ENCODE assay signal across 27 cellular contexts in genomic region chrX:19548279-19548678, GRCh38. TPM values are rescaled to one million over a fixed set of nuclear protein-coding genes. Genes with fewer than 3 reads are reported as not detected.
DNase-seq lines count a peak whose midpoint lies in the region; ATAC-seq and TF ChIP-seq lines count a peak whose summit lies in the region.
"Had no signal": no experiment of that assay in that cellular context is flagged by ENCODE, and none has a peak within 500 bp of the region (broad histone marks: within the 10 kb centered on the region; RNA-seq: fewer than 3 reads in every experiment).

No MANE protein-coding gene starts in this region.

- H3K27me3 Mint-ChIP-seq in activated naive CD4-positive, alpha-beta T cell treated with anti-CD3 and anti-CD28 coated beads for 36 hours (ENCODE audit: low read depth): no peaks in the 10 kb centered on the region
- H3K27me3 Mint-ChIP-seq in activated naive CD4-positive, alpha-beta T cell treated with anti-CD3 and anti-CD28 coated beads, Interleukin-2, amount 10 ng/mL, durations not matched to agents 7 days and 5 days: no peaks in the 10 kb centered on the region
- H3K27me3 Mint-ChIP-seq in T-helper 17 cell (no peaks in the 10 kb centered on the region), progenitor cell of endocrine pancreas (no peaks in the 10 kb centered on the region)
- H3K27me3 Mint-ChIP-seq in activated naive CD8-positive, alpha-beta T cell treated with anti-CD3 and anti-CD28 coated beads, Interleukin-2, amount 50 U/mL, for 24 hours: no peaks in the 10 kb centered on the region
- H3K27me3 Mint-ChIP-seq in stimulated activated naive CD8-positive, alpha-beta T cell treated with anti-CD3 and anti-CD28 coated beads, Interleukin-15, amount 100 ng/mL, for 72 hours: no peaks in the 10 kb centered on the region

- peak overlapping the region; percentile 28 for H3K4me3 Mint-ChIP-seq in activated naive CD4-positive, alpha-beta T cell treated with anti-CD3 and anti-CD28 coated beads for 36 hours
- H3K4me3 Mint-ChIP-seq in activated naive CD4-positive, alpha-beta T cell treated with anti-CD3 and anti-CD28 coated beads, Interleukin-2, amount 10 ng/mL, durations not matched to agents 7 days and 5 days: no peak overlapping the region
- H3K4me3 Mint-ChIP-seq in T-helper 17 cell: peak overlapping the region; percentile 53
- peak overlapping the region; percentile 18 for H3K4me3 Mint-ChIP-seq in activated naive CD8-positive, alpha-beta T cell treated with anti-CD3 and anti-CD28 coated beads, Interleukin-2, amount 50 U/mL, for 24 hours
- peak overlapping the region; percentile 30 to 94 for H3K4me3 Mint-ChIP-seq in stimulated activated naive CD8-positive, alpha-beta T cell treated with anti-CD3 and anti-CD28 coated beads, Interleukin-15, amount 100 ng/mL, for 72 hours
- no peak overlapping the region for H3K4me3 Mint-ChIP-seq in progenitor cell of endocrine pancreas (ENCODE audit: low read depth)

- intact Hi-C loops in activated naive CD4-positive, alpha-beta T cell treated with anti-CD3 and anti-CD28 coated beads for 36 hours (cut with micrococcal nuclease): loop anchor here (10.0 kb wide), 1 partner anchor 517 kb away; no protein-coding TSS in a partner anchor

- ATAC-seq in T-helper 17 cell: no peak
- no peak for ATAC-seq in activated naive CD8-positive, alpha-beta T cell treated with anti-CD3 and anti-CD28 coated beads, Interleukin-2, amount 50 U/mL, for 24 hours
- ATAC-seq in stimulated activated naive CD8-positive, alpha-beta T cell treated with anti-CD3 and anti-CD28 coated beads, Interleukin-15, amount 100 ng/mL, for 72 hours: peak; percentile 31
- ATAC-seq: left lobe of liver had no signal

- CTCF ChIA-PET in activated naive CD4-positive, alpha-beta T cell treated with anti-CD3 and anti-CD28 coated beads for 36 hours (lab: Charles Lee): no interaction called here
- CTCF ChIA-PET in activated naive CD4-positive, alpha-beta T cell treated with anti-CD3 and anti-CD28 coated beads, Interleukin-2, amount 10 ng/mL, durations not matched to agents 7 days and 5 days (lab: Charles Lee): interaction anchor here (0.6 to 1.1 kb wide), 2 partner anchors 13 to 340 kb away, joined by 3 to 4 read pairs; no protein-coding TSS in a partner anchor

- no peak for TF ChIP-seq CTCF in progenitor cell of endocrine pancreas (IDR thresholded peaks at IDR 0.05; ENCODE audit: unreplicated experiment)

- H3K4me1 Mint-ChIP-seq in activated naive CD4-positive, alpha-beta T cell treated with anti-CD3 and anti-CD28 coated beads for 36 hours (ENCODE audit: low read depth): peaks cover 44% of the 10 kb centered on the region
- H3K4me1 Mint-ChIP-seq in activated naive CD4-positive, alpha-beta T cell treated with anti-CD3 and anti-CD28 coated beads, Interleukin-2, amount 10 ng/mL, durations not matched to agents 7 days and 5 days: peaks cover 23% of the 10 kb centered on the region
- H3K4me1 Mint-ChIP-seq in T-helper 17 cell (peaks cover 25% of the 10 kb centered on the region), progenitor cell of endocrine pancreas (ENCODE audit: low read depth) (no peaks in the 10 kb centered on the region)
- H3K4me1 Mint-ChIP-seq in activated naive CD8-positive, alpha-beta T cell treated with anti-CD3 and anti-CD28 coated beads, Interleukin-2, amount 50 U/mL, for 24 hours: peaks cover 42% of the 10 kb centered on the region
- H3K4me1 Mint-ChIP-seq in stimulated activated naive CD8-positive, alpha-beta T cell treated with anti-CD3 and anti-CD28 coated beads, Interleukin-15, amount 100 ng/mL, for 72 hours: peaks cover 59% of the 10 kb centered on the region

- peaks cover 31% of the 10 kb centered on the region for H3K36me3 Mint-ChIP-seq in activated naive CD4-positive, alpha-beta T cell treated with anti-CD3 and anti-CD28 coated beads for 36 hours (ENCODE audit: low read depth)
- peaks cover 46% of the 10 kb centered on the region for H3K36me3 Mint-ChIP-seq in activated naive CD4-positive, alpha-beta T cell treated with anti-CD3 and anti-CD28 coated beads, Interleukin-2, amount 10 ng/mL, durations not matched to agents 7 days and 5 days
- H3K36me3 Mint-ChIP-seq in T-helper 17 cell (ENCODE audit: low read depth): peaks cover 9% of the 10 kb centered on the region
- H3K36me3 Mint-ChIP-seq in activated naive CD8-positive, alpha-beta T cell treated with anti-CD3 and anti-CD28 coated beads, Interleukin-2, amount 50 U/mL, for 24 hours (ENCODE audit: low read depth): peaks cover 27% of the 10 kb centered on the region
- H3K36me3 Mint-ChIP-seq in progenitor cell of endocrine pancreas (ENCODE audit: insufficient read depth): peaks cover 8% of the 10 kb centered on the region

- H3K9me3 Mint-ChIP-seq in activated naive CD4-positive, alpha-beta T cell treated with anti-CD3 and anti-CD28 coated beads for 36 hours: no peaks in the 10 kb centered on the region
- H3K9me3 Mint-ChIP-seq in activated naive CD4-positive, alpha-beta T cell treated with anti-CD3 and anti-CD28 coated beads, Interleukin-2, amount 10 ng/mL, durations not matched to agents 7 days and 5 days: no peaks in the 10 kb centered on the region
- H3K9me3 Mint-ChIP-seq in activated naive CD8-positive, alpha-beta T cell treated with anti-CD3 and anti-CD28 coated beads, Interleukin-2, amount 50 U/mL, for 24 hours: no peaks in the 10 kb centered on the region
- H3K9me3 Mint-ChIP-seq in stimulated activated naive CD8-positive, alpha-beta T cell treated with anti-CD3 and anti-CD28 coated beads, Interleukin-15, amount 100 ng/mL, for 72 hours: no peaks in the 10 kb centered on the region
- peaks cover 30% of the 10 kb centered on the region for H3K9me3 Mint-ChIP-seq in progenitor cell of endocrine pancreas (ENCODE audit: low read depth)

- no peak for DNase-seq in activated naive CD4-positive, alpha-beta T cell treated with anti-CD3 and anti-CD28 coated beads for 36 hours
- no peak for DNase-seq in activated naive CD4-positive, alpha-beta T cell treated with anti-CD3 and anti-CD28 coated beads, Interleukin-2, amount 10 ng/mL, durations not matched to agents 7 days and 5 days
- no peak for DNase-seq in T-helper 17 cell
- no peak for DNase-seq in activated naive CD8-positive, alpha-beta T cell treated with anti-CD3 and anti-CD28 coated beads, Interleukin-2, amount 50 U/mL, for 24 hours
- no peak for DNase-seq in stimulated activated naive CD8-positive, alpha-beta T cell treated with anti-CD3 and anti-CD28 coated beads, Interleukin-15, amount 100 ng/mL, for 72 hours
- DNase-seq in activated CD4-positive, CD25-positive, alpha-beta regulatory T cell treated with anti-CD3 and anti-CD28 coated beads, Interleukin-2, amount 50 U/mL, for 72 hours: no peak
- no peak for DNase-seq in progenitor cell of endocrine pancreas (ENCODE audit: low spot score, unreplicated experiment)
- DNase-seq: activated CD4-positive, alpha-beta T cell treated with anti-CD3 and anti-CD28 coated beads, Interleukin-2, amount 50 U/mL, for 48 hours; caudate nucleus; DMS79 treated with DMSO at 0.1 percent for 48 hours; erythroblast; GDM1; GM23248; MG63; NCI-H1105; NCI-H187; NCI-H446 treated with DMSO at 0.1 percent for 48 hours; NCI-H774; Peyer's patch; SIG-M5; small intestine; T1000; thyroid gland; WERI-Rb-1 had no signal

- H3K9me3 ChIP-seq in T-helper 17 cell (ENCODE audit: control insufficient read depth, low read length, poor library complexity, severe bottlenecking): no peaks in the 10 kb centered on the region
- H3K9me3 ChIP-seq: BLaER1, MG63, Peyer's patch, thyroid gland, vagina had no signal

- peak overlapping the region; percentile 91 for H3K27ac Mint-ChIP-seq in activated naive CD4-positive, alpha-beta T cell treated with anti-CD3 and anti-CD28 coated beads for 36 hours
- H3K27ac Mint-ChIP-seq in activated naive CD4-positive, alpha-beta T cell treated with anti-CD3 and anti-CD28 coated beads, Interleukin-2, amount 10 ng/mL, durations not matched to agents 7 days and 5 days: no peak overlapping the region
- H3K27ac Mint-ChIP-seq in T-helper 17 cell (peak overlapping the region; percentile 84), progenitor cell of endocrine pancreas (no peak overlapping the region)
- H3K27ac Mint-ChIP-seq in activated naive CD8-positive, alpha-beta T cell treated with anti-CD3 and anti-CD28 coated beads, Interleukin-2, amount 50 U/mL, for 24 hours: peak overlapping the region; percentile 95
- peak overlapping the region; percentile 88 to 98 for H3K27ac Mint-ChIP-seq in stimulated activated naive CD8-positive, alpha-beta T cell treated with anti-CD3 and anti-CD28 coated beads, Interleukin-15, amount 100 ng/mL, for 72 hours

RNA-seq across cellular contexts. Expression of gene MAP3K15, which starts 33.0 kb away (rescaled TPM):
- total RNA-seq in activated naive CD4-positive, alpha-beta T cell treated with anti-CD3 and anti-CD28 coated beads for 36 hours: 1 to 10 TPM; 1.2 to 1.3 TPM
- total RNA-seq in T-helper 17 cell: under 1 TPM in 1 of 2 donors, not detected in 1; 0.16 TPM
- total RNA-seq in progenitor cell of endocrine pancreas: 4.2 and 5.1 TPM in 2 replicates
- total RNA-seq: GM23248, Peyer's patch, thyroid gland had no signal

Comparison
In these comparisons a context has a peak if more than half of its experiments do, and no peak if none do; other contexts are left out.
1. H3K27ac Mint-ChIP-seq: peak in activated naive CD4-positive, alpha-beta T cell treated with anti-CD3 and anti-CD28 coated beads for 36 hours (single experiment), T-helper 17 cell (single experiment), activated naive CD8-positive, alpha-beta T cell treated with anti-CD3 and anti-CD28 coated beads, Interleukin-2, amount 50 U/mL, for 24 hours (single experiment) and stimulated activated naive CD8-positive, alpha-beta T cell treated with anti-CD3 and anti-CD28 coated beads, Interleukin-15, amount 100 ng/mL, for 72 hours (2 of 2); none in activated naive CD4-positive, alpha-beta T cell treated with anti-CD3 and anti-CD28 coated beads, Interleukin-2, amount 10 ng/mL, durations not matched to agents 7 days and 5 days (single experiment) and progenitor cell of endocrine pancreas (single experiment).
2. H3K4me3 Mint-ChIP-seq: peak in activated naive CD4-positive, alpha-beta T cell treated with anti-CD3 and anti-CD28 coated beads for 36 hours (single experiment), T-helper 17 cell (single experiment), activated naive CD8-positive, alpha-beta T cell treated with anti-CD3 and anti-CD28 coated beads, Interleukin-2, amount 50 U/mL, for 24 hours (single experiment) and stimulated activated naive CD8-positive, alpha-beta T cell treated with anti-CD3 and anti-CD28 coated beads, Interleukin-15, amount 100 ng/mL, for 72 hours (2 of 2); none in activated naive CD4-positive, alpha-beta T cell treated with anti-CD3 and anti-CD28 coated beads, Interleukin-2, amount 10 ng/mL, durations not matched to agents 7 days and 5 days (single experiment) and progenitor cell of endocrine pancreas (single experiment).